Comparison of ENCODE assay signal across 8 cellular contexts in genomic region chr3:126134219-126134975, GRCh38. TPM values are rescaled to one million over a fixed set of nuclear protein-coding genes. Genes with fewer than 3 reads are reported as not detected.
DNase-seq lines count a peak whose midpoint lies in the region; ATAC-seq, FAIRE-seq and TF ChIP-seq lines count a peak whose summit lies in the region.

No MANE protein-coding gene starts in this region.

- POLR2A ChIA-PET in naive thymus-derived CD4-positive, alpha-beta T cell (lab: Charles Lee), result no interaction called here

- whole genome bisulfite sequencing in esophagus muscularis mucosa, result 65% methylated on average over 14 of the region's 23 CpGs

- peak; percentile 63 for ATAC-seq in naive thymus-derived CD4-positive, alpha-beta T cell

- FAIRE-seq in H54 (lab: Jason Lieb, UNC), result no peak

- H3K9me3 ChIP-seq in esophagus muscularis mucosa, result no peaks in the 10 kb centered on the region
- no peaks in the 10 kb centered on the region for H3K9me3 ChIP-seq in naive thymus-derived CD4-positive, alpha-beta T cell (ENCODE audit: control insufficient read depth in 2 of 3, low read length in 3 of 3)

- no peak overlapping the region for H3K27ac Mint-ChIP-seq in naive thymus-derived CD4-positive, alpha-beta T cell

- TF ChIP-seq POLR2A in H54 (IDR thresholded peaks at IDR 0.05; ENCODE audit: low read depth, low read length) (no peak), esophagus muscularis mucosa (IDR thresholded peaks at IDR 0.05; ENCODE audit: low read depth) (no peak)

- H3K9me3 Mint-ChIP-seq in naive thymus-derived CD4-positive, alpha-beta T cell, result no peaks in the 10 kb centered on the region

- H3K27ac ChIP-seq in esophagus muscularis mucosa (replicated peaks in 1 of 4), result no peak overlapping the region
- no peak overlapping the region for H3K27ac ChIP-seq in naive thymus-derived CD4-positive, alpha-beta T cell (ENCODE audit: low read depth, low read length)

- H3K4me3 ChIP-seq in esophagus muscularis mucosa, result no peak overlapping the region
- no peak overlapping the region for H3K4me3 ChIP-seq in naive thymus-derived CD4-positive, alpha-beta T cell (ENCODE audit: low read length)

- CTCF ChIA-PET in naive thymus-derived CD4-positive, alpha-beta T cell (lab: Charles Lee), result interaction anchor here (0.6 to 1.0 kb wide), 2 partner anchors 11 to 216 kb away, joined by 3 to 6 read pairs; no protein-coding TSS in a partner anchor

- no peak overlapping the region for H3K4me3 Mint-ChIP-seq in naive thymus-derived CD4-positive, alpha-beta T cell

- intact Hi-C loops in esophagus muscularis mucosa (cut with DNase I), result loop anchor here (5.0 kb wide), 1 partner anchor 78 kb away; no protein-coding TSS in a partner anchor
- intact Hi-C loops in naive thymus-derived CD4-positive, alpha-beta T cell (cut with micrococcal nuclease), result loop anchor here (2.0 to 10.0 kb wide), 2 partner anchors 254 to 1410 kb away; no protein-coding TSS in a partner anchor

- peaks cover 0 to 9% (median 0%) of the 10 kb centered on the region in 4 donors for H3K36me3 ChIP-seq in esophagus muscularis mucosa
- no peaks in the 10 kb centered on the region for H3K36me3 ChIP-seq in naive thymus-derived CD4-positive, alpha-beta T cell (ENCODE audit: control insufficient read depth in 2 of 3, insufficient read depth in 3 of 3, low read length in 3 of 3)

- H3K4me1 ChIP-seq in esophagus muscularis mucosa, result peaks cover 0 to 8% (median 6%) of the 10 kb centered on the region in 4 donors
- H3K4me1 ChIP-seq in naive thymus-derived CD4-positive, alpha-beta T cell (ENCODE audit: control insufficient read depth in 2 of 2, insufficient read depth in 2 of 2, low read length in 2 of 2), result no peaks in the 10 kb centered on the region

- no peaks in the 10 kb centered on the region for H3K27me3 ChIP-seq in esophagus muscularis mucosa
- no peaks in the 10 kb centered on the region for H3K27me3 ChIP-seq in naive thymus-derived CD4-positive, alpha-beta T cell (ENCODE audit: control insufficient read depth in 2 of 2, insufficient read depth in 2 of 2, low read length in 2 of 2)

- peak; percentile 81 to 91 (median 85) for TF ChIP-seq CTCF in esophagus muscularis mucosa (IDR thresholded peaks at IDR 0.05)

- peaks cover 9 to 49% (median 30%) of the 10 kb centered on the region in 5 donors for H3K27me3 Mint-ChIP-seq in naive thymus-derived CD4-positive, alpha-beta T cell

- DNase-seq in Ammon's horn (ENCODE audit: low spot score) (peak; percentile 75), H54 (ENCODE audit: insufficient read length, low spot score) (peak; percentile 40), NCI-H460 (ENCODE audit: extremely low read depth, low read depth) (peak; percentile 47), esophagus muscularis mucosa (ENCODE audit: extremely low spot score) (peak; percentile 92), stromal cell of bone marrow (ENCODE audit: low read depth) (peak; percentile 11), cortex of kidney (lab: John Stamatoyannopoulos, UW) (no peak)
- DNase-seq in activated CD8-positive, alpha-beta memory T cell treated with anti-CD3 and anti-CD28 coated beads for 48 hours (ENCODE audit: low read depth in 2 of 3, low spot score in 2 of 3), result peak in 2 of 3 experiments; percentile 12 to 33
- DNase-seq in naive thymus-derived CD4-positive, alpha-beta T cell, result peak in 8 of 9 donors; percentile 15 to 42 (median 35)

- H3K36me3 Mint-ChIP-seq in naive thymus-derived CD4-positive, alpha-beta T cell, result no peaks in the 10 kb centered on the region

- H3K4me1 Mint-ChIP-seq in naive thymus-derived CD4-positive, alpha-beta T cell, result peaks cover 0 to 4% (median 0%) of the 10 kb centered on the region in 7 donors

- TF ChIP-seq EP300 in esophagus muscularis mucosa (IDR thresholded peaks at IDR 0.05), result no peak

RNA-seq across cellular contexts. Expression of gene ALDH1L1, which starts 46.0 kb away (rescaled TPM):
- total RNA-seq in NCI-H460 (2014; rRNA removed; shearing (Covaris generic)), result 0.46 and 0.54 TPM in 2 replicates
- 0.51 and 3.1 TPM in 2 replicates for polyA plus RNA-seq in NCI-H460 (2014; cell fraction: nucleus; rRNA removed)
- 10 to 100 TPM; 19.2 to 39.9 (median 25.9) TPM for total RNA-seq in esophagus muscularis mucosa
- not detected for total RNA-seq in naive thymus-derived CD4-positive, alpha-beta T cell
- polyA plus RNA-seq in naive thymus-derived CD4-positive, alpha-beta T cell, result not detected

RNA-seq across cellular contexts. Expression of gene SLC41A3, which starts 50.5 kb away (rescaled TPM):
- total RNA-seq in NCI-H460 (2014; rRNA removed; shearing (Covaris generic)), result 27.4 and 27.8 TPM in 2 replicates
- polyA plus RNA-seq in NCI-H460 (2014; cell fraction: nucleus; rRNA removed), result 43.0 and 66.5 TPM in 2 replicates
- total RNA-seq in esophagus muscularis mucosa, result 10 to 100 TPM; 31.6 to 68.1 (median 38.9) TPM
- total RNA-seq in naive thymus-derived CD4-positive, alpha-beta T cell, result 10 to 100 TPM; 24.1 to 33.6 (median 29.6) TPM
- 10 to 100 TPM; 26.5 to 31.2 TPM for polyA plus RNA-seq in naive thymus-derived CD4-positive, alpha-beta T cell

Comparison
In these comparisons a context has a peak if more than half of its experiments do, and no peak if none do; other contexts are left out.
1. RNA of gene ALDH1L1, which starts 46.0 kb away (total RNA-seq): 19.2 to 39.9 TPM in esophagus muscularis mucosa; 0.46 to 0.54 TPM in NCI-H460 and not detected in naive thymus-derived CD4-positive, alpha-beta T cell; every median in the first group is over 10 times any median in the second.